Comparison of ENCODE assay signal across 23 cellular contexts in genomic region chr18:51821610-51822009, GRCh38.
"Had no signal": no experiment of that assay in that cellular context is flagged by ENCODE, and none has a peak within 500 bp of the region (broad histone marks: within the 10 kb centered on the region; RNA-seq: fewer than 3 reads in every experiment).

No MANE protein-coding gene starts in this region.

- H3K4me3 ChIP-seq: K562 had no signal

- H3K27me3 Mint-ChIP-seq: IgD-negative memory B cell, T-cell had no signal

- H3K9me3 Mint-ChIP-seq: IgD-negative memory B cell; T-helper 1 cell treated with Interleukin-12 subunit alpha and Interleukin-12 subunit beta and Interleukin-4 antibody, amounts not matched to agents 30 μg/mL and 1 μg/mL, for 36 hours had no signal

- H3K4me2 ChIP-seq: KMS-11, SK-N-SH had no signal

- DNase-seq: Kasumi-1; MM.1S; NCI-H1092 treated with DMSO at 0.1 percent for 48 hours; NCI-H1436; NCI-H187; NCI-H2029; NCI-H2081 treated with DMSO at 0.1 percent for 48 hours; NCI-H2227 treated with DMSO at 0.1 percent for 48 hours; NCI-H526 treated with DMSO at 0.1 percent for 48 hours; NCI-H774; NK-92 treated with Interleukin-12 subunit alpha and Interleukin-12 subunit beta, amount 100 ng/mL, for 24 hours; PC-3; SHP77; SK-N-SH; SW 1271; T-cell had no signal

- H3K36me3 Mint-ChIP-seq: IgD-negative memory B cell, T-cell had no signal

- H3K27ac ChIP-seq: HL-60, KMS-11, RWPE1 had no signal

- H3K9ac ChIP-seq: KMS-11, SK-N-SH had no signal

- H3K4me1 Mint-ChIP-seq: IgD-negative memory B cell, T-cell had no signal

- ATAC-seq: K562, Panc1, PC-3, T-cell had no signal

- H3K27ac Mint-ChIP-seq: T-cell; T-helper 1 cell treated with Interleukin-12 subunit alpha and Interleukin-12 subunit beta and Interleukin-4 antibody, amounts not matched to agents 30 μg/mL and 1 μg/mL, for 36 hours had no signal

- H3K4me3 Mint-ChIP-seq: IgD-negative memory B cell; T-cell; T-helper 1 cell treated with Interleukin-12 subunit alpha and Interleukin-12 subunit beta and Interleukin-4 antibody, amounts not matched to agents 30 μg/mL and 1 μg/mL, for 36 hours had no signal

- H3K9me3 ChIP-seq: SK-N-SH had no signal
